Comparison of ENCODE assay signal across 9 cellular contexts in the genomic region with DNA sequence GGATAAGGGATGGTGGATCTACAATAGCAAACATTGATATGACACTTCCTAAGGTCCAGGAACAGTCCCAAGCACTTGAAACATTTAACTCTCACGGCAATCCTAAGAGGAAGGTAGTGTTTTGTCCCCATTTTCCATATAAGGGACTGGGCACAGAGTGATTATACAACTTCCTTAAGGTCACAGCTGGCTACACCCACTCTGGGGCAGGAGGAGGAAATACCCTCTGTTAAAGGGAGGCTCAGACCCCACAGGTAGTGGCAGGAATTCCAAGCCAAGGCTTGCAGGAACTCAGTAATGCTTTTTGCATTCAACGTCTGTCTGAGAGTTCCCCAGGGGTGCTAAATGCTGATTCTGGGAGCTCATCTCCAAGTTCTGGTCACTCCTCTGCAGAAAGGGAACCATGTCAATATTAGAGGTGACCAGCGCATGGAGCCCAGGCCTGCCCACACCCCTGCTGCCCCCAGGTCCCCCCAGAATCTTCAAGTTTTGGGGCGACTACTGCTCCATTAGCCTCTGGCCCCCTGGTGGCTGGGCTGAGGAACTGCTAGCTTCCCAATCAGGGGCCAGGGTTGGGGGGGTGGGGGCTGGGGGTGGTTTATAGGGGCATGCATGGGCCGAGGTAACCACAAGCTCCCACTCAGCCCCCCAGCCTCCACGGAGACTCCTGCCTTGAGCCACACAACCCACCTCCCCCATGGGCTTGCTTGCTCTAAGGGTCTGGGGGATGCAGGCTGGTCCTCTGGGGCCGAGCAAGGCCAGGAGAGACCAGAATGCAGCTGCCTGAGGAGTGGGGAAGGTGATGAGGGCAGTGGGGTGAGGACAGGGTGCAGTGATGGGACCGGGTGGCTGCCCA. TPM values are rescaled to one million over a fixed set of nuclear protein-coding genes. Genes with fewer than 3 reads are reported as not detected.
A peak's percentile ranks its signal among the peaks of the same experiment; 100 is the strongest.
DNase-seq lines count a peak whose midpoint lies in the region; ATAC-seq and TF ChIP-seq lines count a peak whose summit lies in the region.
"Had no signal": no experiment of that assay in that cellular context is flagged by ENCODE, and none has a peak within 500 bp of the region (broad histone marks: within the 10 kb centered on the region; RNA-seq: fewer than 3 reads in every experiment).

No MANE protein-coding gene starts in this region.

- peak; percentile 27 for DNase-seq in stimulated activated naive CD8-positive, alpha-beta T cell treated with anti-CD3 and anti-CD28 coated beads, Interleukin-15, Interleukin-2, amounts not matched to agents 100 U/mL and 50 U/mL, for 24 hours
- no peak for DNase-seq in stimulated activated naive CD8-positive, alpha-beta T cell treated with anti-CD3 and anti-CD28 coated beads, Interleukin-15, amount 100 ng/mL, for 72 hours
- DNase-seq in T-helper 17 cell (no peak), left ventricle myocardium inferior (no peak), vagina (ENCODE audit: extremely low spot score in 2 of 2) (no peak), putamen (ENCODE audit: low spot score) (no peak), NCI-H1048 (lab: John Stamatoyannopoulos, UW) (no peak)

- intact Hi-C loops in left ventricle myocardium inferior (cut with micrococcal nuclease) = no loop called here
- intact Hi-C loops in vagina (cut with DNase I) = no loop called here

- no peak overlapping the region for H3K4me3 ChIP-seq in left ventricle myocardium inferior
- no peak overlapping the region for H3K4me3 ChIP-seq in vagina

- TF ChIP-seq CTCF in left ventricle myocardium inferior (IDR thresholded peaks at IDR 0.05; ENCODE audit: borderline replicate concordance) (peak; percentile 81), vagina (IDR thresholded peaks at IDR 0.05) (peak in 2 of 3 experiments; percentile 31 to 48)

- H3K27ac ChIP-seq in left ventricle myocardium inferior (replicated peaks) (no peak overlapping the region), vagina (no peak overlapping the region)

- no peak for ATAC-seq in stimulated activated naive CD8-positive, alpha-beta T cell treated with anti-CD3 and anti-CD28 coated beads, Interleukin-15, Interleukin-2, amounts not matched to agents 100 U/mL and 50 U/mL, for 24 hours
- ATAC-seq in stimulated activated naive CD8-positive, alpha-beta T cell treated with anti-CD3 and anti-CD28 coated beads, Interleukin-15, amount 100 ng/mL, for 72 hours = no peak
- ATAC-seq in T-helper 17 cell (peak; percentile 71), GM19023 (IDR thresholded peaks at IDR 0.05; ENCODE audit: unreplicated experiment) (no peak)

- H3K36me3 ChIP-seq in left ventricle myocardium inferior (peaks cover 48% of the 10 kb centered on the region), vagina (peaks cover 0 to 11% of the 10 kb centered on the region in 2 donors)

- peaks cover 27% of the 10 kb centered on the region for H3K27me3 Mint-ChIP-seq in stimulated activated naive CD8-positive, alpha-beta T cell treated with anti-CD3 and anti-CD28 coated beads, Interleukin-15, amount 100 ng/mL, for 72 hours
- H3K27me3 Mint-ChIP-seq in T-helper 17 cell = peaks cover 42% of the 10 kb centered on the region

- H3K9me3 Mint-ChIP-seq in stimulated activated naive CD8-positive, alpha-beta T cell treated with anti-CD3 and anti-CD28 coated beads, Interleukin-15, amount 100 ng/mL, for 72 hours = no peaks in the 10 kb centered on the region
- H3K9me3 Mint-ChIP-seq: activated naive CD4-positive, alpha-beta T cell treated with anti-CD3 and anti-CD28 coated beads, Interleukin-2, amount 50 U/mL, for 24 hours had no signal

- H3K4me1 ChIP-seq in left ventricle myocardium inferior = peaks cover 29% of the 10 kb centered on the region
- H3K4me1 ChIP-seq in vagina = no peaks in the 10 kb centered on the region

- TF ChIP-seq POLR2A in vagina (IDR thresholded peaks at IDR 0.05) = no peak

- H3K36me3 Mint-ChIP-seq in T-helper 17 cell (ENCODE audit: low read depth) = no peaks in the 10 kb centered on the region
- H3K36me3 Mint-ChIP-seq: activated naive CD4-positive, alpha-beta T cell treated with anti-CD3 and anti-CD28 coated beads, Interleukin-2, amount 50 U/mL, for 24 hours had no signal

- no peak overlapping the region for H3K4me3 Mint-ChIP-seq in stimulated activated naive CD8-positive, alpha-beta T cell treated with anti-CD3 and anti-CD28 coated beads, Interleukin-15, amount 100 ng/mL, for 72 hours
- H3K4me3 Mint-ChIP-seq in T-helper 17 cell = no peak overlapping the region
- H3K4me3 Mint-ChIP-seq: activated naive CD4-positive, alpha-beta T cell treated with anti-CD3 and anti-CD28 coated beads, Interleukin-2, amount 50 U/mL, for 24 hours had no signal

- H3K27me3 ChIP-seq in left ventricle myocardium inferior (ENCODE audit: low read depth) (no peaks in the 10 kb centered on the region), vagina (no peaks in the 10 kb centered on the region)

- H3K4me1 Mint-ChIP-seq in stimulated activated naive CD8-positive, alpha-beta T cell treated with anti-CD3 and anti-CD28 coated beads, Interleukin-15, amount 100 ng/mL, for 72 hours = no peaks in the 10 kb centered on the region
- H3K4me1 Mint-ChIP-seq in T-helper 17 cell = no peaks in the 10 kb centered on the region
- H3K4me1 Mint-ChIP-seq: activated naive CD4-positive, alpha-beta T cell treated with anti-CD3 and anti-CD28 coated beads, Interleukin-2, amount 50 U/mL, for 24 hours had no signal

- no peak overlapping the region for H3K27ac Mint-ChIP-seq in stimulated activated naive CD8-positive, alpha-beta T cell treated with anti-CD3 and anti-CD28 coated beads, Interleukin-15, amount 100 ng/mL, for 72 hours
- H3K27ac Mint-ChIP-seq in T-helper 17 cell = no peak overlapping the region
- H3K27ac Mint-ChIP-seq: activated naive CD4-positive, alpha-beta T cell treated with anti-CD3 and anti-CD28 coated beads, Interleukin-2, amount 50 U/mL, for 24 hours had no signal

- H3K9me3 ChIP-seq in T-helper 17 cell (ENCODE audit: control insufficient read depth, low read length, poor library complexity, severe bottlenecking) = no peaks in the 10 kb centered on the region
- no peaks in the 10 kb centered on the region for H3K9me3 ChIP-seq in left ventricle myocardium inferior (replicated peaks)
- no peaks in the 10 kb centered on the region for H3K9me3 ChIP-seq in vagina

RNA-seq across cellular contexts. Expression of a gene that starts 11.1 kb away (rescaled TPM):
- total RNA-seq in T-helper 17 cell (1 to 10 TPM in 1 of 2 donors, under 1 TPM in 1; 0.67 to 1.1 TPM), left ventricle myocardium inferior (208 TPM), vagina (53.0 TPM)

RNA-seq across cellular contexts. Expression of a gene that starts 11.8 kb away (rescaled TPM):
- total RNA-seq in T-helper 17 cell (not detected), left ventricle myocardium inferior (2.4 TPM), vagina (0.74 TPM)

RNA-seq across cellular contexts. Expression of a gene that starts 16.4 kb away (rescaled TPM):
- under 1 TPM; 0.42 to 0.77 TPM for total RNA-seq in T-helper 17 cell
- 2.5 TPM for total RNA-seq in left ventricle myocardium inferior
- total RNA-seq in vagina = 1.5 TPM

RNA-seq across cellular contexts. Expression of a gene that starts 16.7 kb away (rescaled TPM):
- total RNA-seq in T-helper 17 cell (10 to 100 TPM in 1 of 2 donors, 1 to 10 TPM in 1; 9.4 to 10.4 TPM), left ventricle myocardium inferior (104 TPM), vagina (41.5 TPM)

RNA-seq across cellular contexts. Expression of a gene that starts 37.4 kb away (rescaled TPM):
- total RNA-seq in T-helper 17 cell = 10 to 100 TPM; 35.8 to 40.6 TPM
- 15.9 TPM for total RNA-seq in left ventricle myocardium inferior
- 11.3 TPM for total RNA-seq in vagina

Comparison
In these comparisons a context has a peak if more than half of its experiments do, and no peak if none do; other contexts are left out.
1. RNA of a gene that starts 11.1 kb away (total RNA-seq): 208 TPM in left ventricle myocardium inferior (single experiment) and 53.0 TPM in vagina (single experiment); 0.67 to 1.1 TPM in T-helper 17 cell; every median in the first group is over 10 times any median in the second.